ENCODE assay signal across 9 cellular contexts in the genomic region with DNA sequence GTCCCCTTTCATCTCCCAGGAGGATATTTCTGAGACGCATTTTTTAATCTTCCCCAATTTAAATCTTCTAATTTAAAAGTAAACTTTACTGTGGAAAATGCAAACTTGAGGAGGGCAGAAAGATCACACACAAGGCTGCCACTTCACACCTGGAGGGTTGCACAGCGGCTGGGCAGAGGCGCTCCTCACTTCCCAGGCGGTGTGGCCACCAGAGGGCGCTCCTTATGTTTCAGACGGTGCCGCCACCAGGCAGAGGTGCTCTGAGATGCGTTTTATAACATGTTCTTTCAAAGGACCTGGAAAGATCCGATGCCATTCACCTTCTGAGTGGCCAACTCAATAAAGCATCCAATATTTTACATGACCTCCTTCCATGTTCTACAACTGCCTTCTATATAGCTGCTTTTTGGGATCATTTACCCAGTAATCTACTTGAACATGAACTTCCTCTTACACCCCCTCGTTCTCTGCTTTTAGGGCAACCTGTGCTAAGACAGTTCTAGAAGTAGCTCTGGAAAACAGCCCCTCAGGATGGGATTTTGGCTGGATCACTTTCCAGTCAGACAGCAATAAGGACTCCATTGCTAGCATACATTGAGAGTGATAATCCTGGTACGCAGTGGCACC. TPM values are rescaled to one million over a fixed set of nuclear protein-coding genes. Genes with fewer than 3 reads are reported as not detected.
A peak's percentile ranks its signal among the peaks of the same experiment; 100 is the strongest.
DNase-seq lines count a peak whose midpoint lies in the region; ATAC-seq and TF ChIP-seq lines count a peak whose summit lies in the region.
"Had no signal": no experiment of that assay in that cellular context is flagged by ENCODE, and none has a peak within 500 bp of the region (broad histone marks: within the 10 kb centered on the region; RNA-seq: fewer than 3 reads in every experiment).

No MANE protein-coding gene starts in this region.

- ATAC-seq in foreskin keratinocyte, result no peak
- no peak for ATAC-seq in GM21717 (IDR thresholded peaks at IDR 0.05; ENCODE audit: unreplicated experiment)

- intact Hi-C loops in testis (cut with DNase I; ENCODE audit: low total_unique reads), result no loop called here

- in situ Hi-C loops in SK-MEL-5 (cut with HindIII; ENCODE audit: low pct_unique_long_range_greater_than_20kb, low sequenced_read_pairs), result no loop called here

- TF ChIP-seq CTCF in foreskin keratinocyte (conservative IDR thresholded peaks at IDR 0.05) (peak; percentile 63), testis (IDR thresholded peaks at IDR 0.05) (peak in 2 of 3 experiments; percentile 30 to 58)

- H3K27ac ChIP-seq in foreskin keratinocyte (no peak overlapping the region), testis (no peak overlapping the region)

- H3K36me3 ChIP-seq in testis (ENCODE audit: low read depth, missing control alignments), result no peaks in the 10 kb centered on the region

- no peak overlapping the region for H3K4me3 ChIP-seq in testis

- no peak for TF ChIP-seq POLR2A in testis (IDR thresholded peaks at IDR 0.05)

- DNase-seq in activated T-cell treated with anti-CD3 and anti-CD28 coated beads, Interleukin-2, amount 50 U/mL, for 48 hours, result peak; percentile 56 to 68
- no peak for DNase-seq in activated T-cell treated with anti-CD3 and anti-CD28 coated beads, Interleukin-2, amount 50 U/mL, for 1 hour
- DNase-seq in SK-MEL-5 (ENCODE audit: low read depth, low spot score) (peak; percentile 61), foreskin keratinocyte (peak in 1 of 2 donors; percentile 4), testis (peak; percentile 78), hippocampal formation (lab: John Stamatoyannopoulos, UW) (no peak), GF-D8 (lab: John Stamatoyannopoulos, UW) (no peak)
- DNase-seq: NCI-H1930 had no signal

- no peaks in the 10 kb centered on the region for H3K9me3 ChIP-seq in testis

- H3K4me1 ChIP-seq in foreskin keratinocyte (no peaks in the 10 kb centered on the region), testis (no peaks in the 10 kb centered on the region)

- WGBS in testis, 2 donors, result 40 to 47% methylated on average over 11 of the region's 11 CpGs

- H3K27me3 ChIP-seq in foreskin keratinocyte (peaks cover 5% of the 10 kb centered on the region), testis (no peaks in the 10 kb centered on the region)

RNA-seq across cellular contexts. Expression of gene MTUS2, which starts 14.8 kb away (rescaled TPM):
- total RNA-seq in SK-MEL-5 (2014; rRNA removed; shearing (Covaris generic)), result not detected in 2 replicates
- 0.01 and 0.06 TPM in 2 replicates for polyA plus RNA-seq in SK-MEL-5 (2015; cell fraction: cytosol; rRNA removed)
- polyA plus RNA-seq in SK-MEL-5 (2015; cell fraction: nucleus; rRNA removed), result 0.31 and 0.51 TPM in 2 replicates
- total RNA-seq in foreskin keratinocyte (0.03 TPM in 1 of 2 replicates, not detected in the other), testis (1 to 10 TPM; 8.3 to 9.2 TPM)
- polyA plus RNA-seq in foreskin keratinocyte (0.02 TPM in 1 of 2 replicates, not detected in the other), testis (ENCODE audit: insufficient read depth, low read depth, low replicate concordance) (2.1 TPM)

Comparison
In these comparisons a context has a peak if more than half of its experiments do, and no peak if none do; other contexts are left out.
1. DNase-seq: peak in activated T-cell treated with anti-CD3 and anti-CD28 coated beads, Interleukin-2, amount 50 U/mL, for 48 hours (2 of 2), SK-MEL-5 (single experiment) and testis (single experiment); none in activated T-cell treated with anti-CD3 and anti-CD28 coated beads, Interleukin-2, amount 50 U/mL, for 1 hour (single experiment), hippocampal formation (0 of 2) and GF-D8 (single experiment).